In the genomic region with DNA sequence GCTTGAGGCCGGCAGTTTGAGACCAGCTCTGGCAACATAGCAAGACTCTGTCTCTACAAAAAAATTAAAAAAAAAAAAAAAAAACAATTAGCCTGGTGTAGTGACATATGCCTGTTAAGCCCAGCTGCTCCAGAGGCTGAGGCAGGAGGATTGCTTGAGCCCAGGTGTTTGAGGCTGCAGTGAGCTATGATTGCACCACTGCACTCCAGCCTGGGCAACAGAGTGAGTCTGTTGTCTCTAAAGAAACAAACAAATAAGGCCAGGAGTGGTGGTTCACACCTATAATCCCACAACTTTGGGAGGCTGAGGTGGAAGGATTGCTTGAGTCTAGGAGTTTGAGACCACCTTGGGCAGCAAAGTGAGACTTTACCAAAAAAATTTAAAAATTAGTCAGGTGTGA, we compare ENCODE assay signal across 1 cellular context.
TF ChIP-seq lines count a peak whose summit lies in the region.

No MANE protein-coding gene starts in this region.

TF ChIP-seq in HepG2, 621 proteins besides CTCF, POLR2A, EP300 and RAD21:
- TF ChIP-seq ZNF3 (CRISPR knock-in tag; IDR thresholded peaks at IDR 0.05) (peak; percentile 73; the same call in 1 of the 2 replicates), ZBTB3 (CRISPR knock-in tag; IDR thresholded peaks at IDR 0.05; ENCODE audit: borderline replicate concordance, low read depth) (0 out of 2 replicates have a peak, but pooled peaks have one; percentile 2), PAWR (CRISPR knock-in tag; IDR thresholded peaks at IDR 0.05; ENCODE audit: borderline replicate concordance) (0 out of 2 replicates have a peak, but pooled peaks have one; percentile 2), ZNF770 (CRISPR knock-in tag; IDR thresholded peaks at IDR 0.05) (peak; percentile 59)
TF ChIP-seq in HepG2: peak in this region for 4; not testable (repeated sequence) for 617.
